Comparison of ENCODE assay signal across 1 cellular context in genomic region chr17:2049333-2050245, GRCh38.
A peak's percentile ranks its signal among the peaks of the same experiment; 100 is the strongest.
TF ChIP-seq lines count a peak whose summit lies in the region.

No MANE protein-coding gene starts in this region.

TF ChIP-seq in HepG2, 621 proteins besides CTCF, POLR2A, EP300 and RAD21 (continued from another document and continues in another):
- TF ChIP-seq ZSCAN5A (CRISPR knock-in tag; IDR thresholded peaks at IDR 0.05; ENCODE audit: borderline replicate concordance) (no peak), ZNF10 (CRISPR knock-in tag; IDR thresholded peaks at IDR 0.05; ENCODE audit: borderline replicate concordance, low read depth) (no peak), U2AF1 (optimal IDR thresholded peaks at IDR 0.05; ENCODE audit: low read depth, low read length) (no peak), ZNF546 (CRISPR knock-in tag; conservative IDR thresholded peaks at IDR 0.05) (no peak), TIGD3 (CRISPR knock-in tag; IDR thresholded peaks at IDR 0.05; ENCODE audit: borderline replicate concordance) (no peak), SRSF9 (IDR thresholded peaks at IDR 0.05; ENCODE audit: borderline replicate concordance, insufficient read depth, low read depth, low read length, poor library complexity, severe bottlenecking) (no peak), SRY (CRISPR knock-in tag; IDR thresholded peaks at IDR 0.05) (no peak), ZNF251 (CRISPR knock-in tag; IDR thresholded peaks at IDR 0.05) (no peak), ZBED4 (CRISPR knock-in tag; IDR thresholded peaks at IDR 0.05; ENCODE audit: borderline replicate concordance) (no peak), ZFP37 (CRISPR knock-in tag; IDR thresholded peaks at IDR 0.05; ENCODE audit: borderline replicate concordance) (no peak), HOXA9 (CRISPR knock-in tag; IDR thresholded peaks at IDR 0.05; ENCODE audit: borderline replicate concordance) (0 out of 2 replicates have a peak, but pooled peaks have one; percentile 21), ZNF878 (CRISPR knock-in tag; IDR thresholded peaks at IDR 0.05) (no peak), ZNF253 (CRISPR knock-in tag; IDR thresholded peaks at IDR 0.05; ENCODE audit: borderline replicate concordance) (no peak), ESRRA (CRISPR knock-in tag; IDR thresholded peaks at IDR 0.05; ENCODE audit: low read depth) (no peak), TFDP1 (CRISPR knock-in tag; IDR thresholded peaks at IDR 0.05; ENCODE audit: borderline replicate concordance) (peak; percentile 24; the same call in 1 of the 2 replicates), HDAC1 (CRISPR knock-in tag; IDR thresholded peaks at IDR 0.05) (peak; percentile 20; the same call in 1 of the 2 replicates), ZNF383 (CRISPR knock-in tag; IDR thresholded peaks at IDR 0.05; ENCODE audit: borderline replicate concordance) (no peak), ZNF510 (CRISPR knock-in tag; IDR thresholded peaks at IDR 0.05; ENCODE audit: low read depth) (no peak), ZNF552 (CRISPR knock-in tag; IDR thresholded peaks at IDR 0.05; ENCODE audit: borderline replicate concordance) (no peak), CHCHD3 (CRISPR knock-in tag; IDR thresholded peaks at IDR 0.05) (peak; percentile 41; the same call in 1 of the 2 replicates), ZNF501 (CRISPR knock-in tag; IDR thresholded peaks at IDR 0.05) (no peak), RNF2 (conservative IDR thresholded peaks at IDR 0.05; ENCODE audit: low read depth) (no peak), NFATC3 (CRISPR knock-in tag; IDR thresholded peaks at IDR 0.05) (no peak), SIN3B (IDR thresholded peaks at IDR 0.05; ENCODE audit: low read length) (no peak), HMG20A (CRISPR knock-in tag; IDR thresholded peaks at IDR 0.05; ENCODE audit: borderline replicate concordance) (no peak), BHLHE40 (IDR thresholded peaks at IDR 0.05; ENCODE audit: low read length) (no peak), ZNF496 (CRISPR knock-in tag; IDR thresholded peaks at IDR 0.05; ENCODE audit: insufficient replicate concordance) (no peak), ZNF34 (CRISPR knock-in tag; IDR thresholded peaks at IDR 0.05; ENCODE audit: borderline replicate concordance) (no peak), ZNF296 (CRISPR knock-in tag; conservative IDR thresholded peaks at IDR 0.05) (no peak), ZNF776 (CRISPR knock-in tag; IDR thresholded peaks at IDR 0.05) (no peak), ZNF280B (CRISPR knock-in tag; IDR thresholded peaks at IDR 0.05; ENCODE audit: borderline replicate concordance) (no peak), AHR (CRISPR knock-in tag; IDR thresholded peaks at IDR 0.05) (no peak; the same call in 1 of the 2 replicates), ATF2 (CRISPR knock-in tag; IDR thresholded peaks at IDR 0.05) (no peak), REST (IDR thresholded peaks at IDR 0.05; ENCODE audit: borderline replicate concordance in 1 of 2, low read depth in 1 of 2, low read length in 2 of 2) (peak; percentile 72 to 92), ZNF879 (CRISPR knock-in tag; IDR thresholded peaks at IDR 0.05) (no peak), RFXAP (CRISPR knock-in tag; IDR thresholded peaks at IDR 0.05; ENCODE audit: borderline replicate concordance) (no peak), ZNF800 (CRISPR knock-in tag; IDR thresholded peaks at IDR 0.05) (no peak), ISL2 (CRISPR knock-in tag; IDR thresholded peaks at IDR 0.05) (0 out of 2 replicates have a peak, but pooled peaks have one; percentile 21), ZFP82 (CRISPR knock-in tag; IDR thresholded peaks at IDR 0.05; ENCODE audit: borderline replicate concordance) (no peak), ZNF430 (CRISPR knock-in tag; IDR thresholded peaks at IDR 0.05) (no peak), PATZ1 (CRISPR knock-in tag; IDR thresholded peaks at IDR 0.05) (peak; percentile 34; the same call in 1 of the 2 replicates), SOX13 (IDR thresholded peaks at IDR 0.05) (no peak), SOX13 (CRISPR knock-in tag; conservative IDR thresholded peaks at IDR 0.05 in 1 of 2, IDR thresholded peaks at IDR 0.05 in 1 of 2) (no peak), ZNF644 (CRISPR knock-in tag; IDR thresholded peaks at IDR 0.05; ENCODE audit: low read depth) (no peak)
